In genomic region chr7:138618506-138618905, GRCh38 we compare ENCODE assay signal across 23 cellular contexts.
"Had no signal": no experiment of that assay in that cellular context is flagged by ENCODE, and none has a peak within 500 bp of the region (broad histone marks: within the 10 kb centered on the region; RNA-seq: fewer than 3 reads in every experiment).

No MANE protein-coding gene starts in this region.

- H3K9me3 ChIP-seq: esophagus muscularis mucosa, heart right ventricle, spleen, thoracic aorta, uterus had no signal

- H3K27me3 ChIP-seq: esophagus muscularis mucosa, heart right ventricle, spleen, uterus had no signal

- H3K4me1 Mint-ChIP-seq: central memory CD8-positive, alpha-beta T cell had no signal

- H3K4me3 ChIP-seq: esophagus muscularis mucosa, heart right ventricle, spleen, thoracic aorta, uterus had no signal

- H3K36me3 Mint-ChIP-seq: naive thymus-derived CD4-positive, alpha-beta T cell had no signal

- H3K36me3 ChIP-seq: esophagus muscularis mucosa, heart right ventricle, spleen, thoracic aorta, uterus, WERI-Rb-1 had no signal

- H3K27me3 Mint-ChIP-seq: activated CD8-positive, alpha-beta T cell treated with anti-CD3 and anti-CD28 coated beads for 36 hours; central memory CD8-positive, alpha-beta T cell; type B pancreatic cell had no signal

- ATAC-seq: activated CD8-positive, alpha-beta T cell treated with anti-CD3 and anti-CD28 coated beads for 36 hours; activated naive CD4-positive, alpha-beta T cell treated with anti-CD3 and anti-CD28 coated beads, Interleukin-2, amount 50 U/mL, for 72 hours; heart right ventricle; naive thymus-derived CD4-positive, alpha-beta T cell; right cardiac atrium had no signal

- H3K4me1 ChIP-seq: esophagus muscularis mucosa, heart right ventricle, spleen, uterus had no signal

- H3K27ac Mint-ChIP-seq: activated CD8-positive, alpha-beta T cell treated with anti-CD3 and anti-CD28 coated beads for 36 hours; T-helper 1 cell treated with Interleukin-12 subunit alpha and Interleukin-12 subunit beta and Interleukin-4 antibody, amounts not matched to agents 30 μg/mL and 1 μg/mL, for 36 hours; type B pancreatic cell had no signal

- H3K4me3 Mint-ChIP-seq: activated CD8-positive, alpha-beta T cell treated with anti-CD3 and anti-CD28 coated beads for 36 hours; central memory CD8-positive, alpha-beta T cell; naive thymus-derived CD4-positive, alpha-beta T cell; T-helper 1 cell treated with Interleukin-12 subunit alpha and Interleukin-12 subunit beta and Interleukin-4 antibody, amounts not matched to agents 30 μg/mL and 1 μg/mL, for 36 hours; type B pancreatic cell had no signal

- DNase-seq: activated CD4-positive, alpha-beta T cell treated with anti-CD3 and anti-CD28 coated beads, Interleukin-2, amount 50 U/mL, for 1 hour; activated CD4-positive, CD25-positive, alpha-beta regulatory T cell treated with anti-CD3 and anti-CD28 coated beads, Interleukin-2, amount 50 U/mL, for 72 hours; activated CD8-positive, alpha-beta T cell treated with anti-CD3 and anti-CD28 coated beads for 36 hours; activated naive CD4-positive, alpha-beta T cell; activated T-cell treated with anti-CD3 and anti-CD28 coated beads, Interleukin-2, amount 50 U/mL, for 48 hours; dermis blood vessel endothelial cell; effector CD4-positive, alpha-beta T cell; foreskin melanocyte; heart right ventricle; midbrain; naive thymus-derived CD4-positive, alpha-beta T cell; right cardiac atrium; spleen; stimulated activated naive CD4-positive, alpha-beta T cell treated with Interleukin-2 at 50 U/mL for 16 hours; T-helper 9 cell; uterus; WERI-Rb-1 had no signal

- H3K9me3 Mint-ChIP-seq: activated CD8-positive, alpha-beta T cell treated with anti-CD3 and anti-CD28 coated beads for 36 hours; central memory CD8-positive, alpha-beta T cell; naive thymus-derived CD4-positive, alpha-beta T cell; T-helper 1 cell treated with Interleukin-12 subunit alpha and Interleukin-12 subunit beta and Interleukin-4 antibody, amounts not matched to agents 30 μg/mL and 1 μg/mL, for 36 hours; type B pancreatic cell had no signal

- H3K27ac ChIP-seq: esophagus muscularis mucosa, heart right ventricle, spleen, thoracic aorta, uterus, WERI-Rb-1 had no signal
